1 cellular context compared by ENCODE assay signal in genomic region chr10:59575269-59575668, GRCh38.
TF ChIP-seq lines count a peak whose summit lies in the region.

No MANE protein-coding gene starts in this region.

TF ChIP-seq in WTC11, 78 proteins besides CTCF, POLR2A, EP300 and RAD21 (continued from another document):
- no peak for TF ChIP-seq AR (CRISPR knock-in tag; IDR thresholded peaks at IDR 0.05)
- no peak for TF ChIP-seq ZMAT4 (CRISPR knock-in tag; IDR thresholded peaks at IDR 0.05)
- TF ChIP-seq MYBL2 (CRISPR knock-in tag; IDR thresholded peaks at IDR 0.05): no peak
- TF ChIP-seq TP53 (CRISPR knock-in tag; IDR thresholded peaks at IDR 0.05): no peak
- TF ChIP-seq ZBTB21 (CRISPR knock-in tag; IDR thresholded peaks at IDR 0.05; ENCODE audit: borderline replicate concordance): no peak
- TF ChIP-seq FOXP1 (CRISPR knock-in tag; IDR thresholded peaks at IDR 0.05; ENCODE audit: borderline replicate concordance): no peak
- TF ChIP-seq NR1H2 (CRISPR knock-in tag; IDR thresholded peaks at IDR 0.05): no peak
- TF ChIP-seq E2F4 (CRISPR knock-in tag; IDR thresholded peaks at IDR 0.05; ENCODE audit: borderline replicate concordance, low read depth): no peak
- TF ChIP-seq JAZF1 (CRISPR knock-in tag; IDR thresholded peaks at IDR 0.05): no peak
- TF ChIP-seq TCF7 (CRISPR knock-in tag; IDR thresholded peaks at IDR 0.05; ENCODE audit: low read depth): no peak
- TF ChIP-seq STAT6 (CRISPR knock-in tag; conservative IDR thresholded peaks at IDR 0.05; ENCODE audit: low read depth): no peak
- TF ChIP-seq ZBTB43 (CRISPR knock-in tag; IDR thresholded peaks at IDR 0.05): no peak
TF ChIP-seq in WTC11: peak in this region for 0.
